In the genomic region with DNA sequence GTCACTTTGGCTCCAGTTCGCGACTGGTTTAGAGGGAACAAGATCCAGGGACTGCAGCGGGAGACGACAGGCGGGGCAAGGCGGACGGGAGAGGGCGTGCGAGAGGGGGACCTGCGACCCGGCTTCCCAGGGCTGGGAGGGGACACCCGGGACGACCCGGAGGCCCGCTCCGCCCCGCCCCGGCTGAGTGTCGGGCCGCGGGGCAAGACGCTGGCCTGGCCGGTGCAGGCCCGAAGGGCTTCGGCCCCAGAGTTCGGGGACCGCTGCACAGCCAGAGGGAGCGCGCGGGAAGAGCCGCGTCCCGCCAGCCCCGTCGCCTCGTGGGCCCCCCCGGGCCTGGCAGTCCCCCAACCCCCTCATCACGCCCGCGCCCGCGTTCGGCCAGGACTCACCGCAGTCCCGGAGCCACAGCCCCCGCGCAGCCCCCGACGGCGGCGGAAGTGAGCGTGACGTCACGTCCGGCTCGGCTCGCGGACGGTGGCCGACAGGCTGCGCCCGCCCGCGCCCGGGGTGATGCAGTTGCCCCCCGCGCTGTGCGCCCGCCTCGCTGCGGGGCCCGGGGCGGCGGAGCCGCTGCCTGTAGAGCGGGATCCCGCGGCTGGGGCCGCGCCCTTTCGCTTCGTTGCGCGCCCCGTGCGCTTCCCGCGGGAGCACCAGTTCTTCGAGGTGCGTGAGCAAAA, we compare ENCODE assay signal across 1 cellular context.
TF ChIP-seq lines count a peak whose summit lies in the region.

A gene with protein sequence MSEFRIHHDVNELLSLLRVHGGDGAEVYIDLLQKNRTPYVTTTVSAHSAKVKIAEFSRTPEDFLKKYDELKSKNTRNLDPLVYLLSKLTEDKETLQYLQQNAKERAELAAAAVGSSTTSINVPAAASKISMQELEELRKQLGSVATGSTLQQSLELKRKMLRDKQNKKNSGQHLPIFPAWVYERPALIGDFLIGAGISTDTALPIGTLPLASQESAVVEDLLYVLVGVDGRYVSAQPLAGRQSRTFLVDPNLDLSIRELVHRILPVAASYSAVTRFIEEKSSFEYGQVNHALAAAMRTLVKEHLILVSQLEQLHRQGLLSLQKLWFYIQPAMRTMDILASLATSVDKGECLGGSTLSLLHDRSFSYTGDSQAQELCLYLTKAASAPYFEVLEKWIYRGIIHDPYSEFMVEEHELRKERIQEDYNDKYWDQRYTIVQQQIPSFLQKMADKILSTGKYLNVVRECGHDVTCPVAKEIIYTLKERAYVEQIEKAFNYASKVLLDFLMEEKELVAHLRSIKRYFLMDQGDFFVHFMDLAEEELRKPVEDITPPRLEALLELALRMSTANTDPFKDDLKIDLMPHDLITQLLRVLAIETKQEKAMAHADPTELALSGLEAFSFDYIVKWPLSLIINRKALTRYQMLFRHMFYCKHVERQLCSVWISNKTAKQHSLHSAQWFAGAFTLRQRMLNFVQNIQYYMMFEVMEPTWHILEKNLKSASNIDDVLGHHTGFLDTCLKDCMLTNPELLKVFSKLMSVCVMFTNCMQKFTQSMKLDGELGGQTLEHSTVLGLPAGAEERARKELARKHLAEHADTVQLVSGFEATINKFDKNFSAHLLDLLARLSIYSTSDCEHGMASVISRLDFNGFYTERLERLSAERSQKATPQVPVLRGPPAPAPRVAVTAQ (minus strand): TSS at position 442 of the 680 bp plus-strand sequence. CDS start 5,931 bp downstream, outside the sequence.
TSS of gene ZNF511 (plus strand) at position 484 of the 680 bp plus-strand sequence. CDS start at position 514, 30 bp downstream.

TF ChIP-seq in GM12878, 131 proteins besides CTCF, POLR2A, EP300 and RAD21 (continues in another document):
- TF ChIP-seq, protein P1, sequence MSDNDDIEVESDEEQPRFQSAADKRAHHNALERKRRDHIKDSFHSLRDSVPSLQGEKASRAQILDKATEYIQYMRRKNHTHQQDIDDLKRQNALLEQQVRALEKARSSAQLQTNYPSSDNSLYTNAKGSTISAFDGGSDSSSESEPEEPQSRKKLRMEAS (IDR thresholded peaks at IDR 0.05; ENCODE audit: low read depth, low read length): peak; percentile 45; the same call in 1 of the 2 replicates
- TF ChIP-seq DPF2 (IDR thresholded peaks at IDR 0.05) (peak; percentile 90), LARP7 (IDR thresholded peaks at IDR 0.05) (peak; percentile 99), TBL1XR1 (IDR thresholded peaks at IDR 0.05; ENCODE audit: low read depth, low read length) (no peak; the same call in 1 of the 2 replicates), MYC (IDR thresholded peaks at IDR 0.05; ENCODE audit: insufficient read depth, insufficient read length, insufficient replicate concordance, low read length, severe bottlenecking) (no peak), ZNF274 (IDR thresholded peaks at IDR 0.05; ENCODE audit: insufficient read depth, insufficient read length) (no peak), CBX5 (IDR thresholded peaks at IDR 0.05; ENCODE audit: low read depth) (no peak), BHLHE40 (IDR thresholded peaks at IDR 0.05; ENCODE audit: borderline replicate concordance in 1 of 2, low read depth in 2 of 2, low read length in 1 of 2) (peak in 1 of 2 experiments; percentile 73; a peak in 2 of 4 replicates), CREM (IDR thresholded peaks at IDR 0.05; ENCODE audit: low read depth) (peak; percentile 91), NR2F1 (conservative IDR thresholded peaks at IDR 0.05) (peak; percentile 81), SP1 (IDR thresholded peaks at IDR 0.05; ENCODE audit: low read depth, low read length) (peak; percentile 51), TAF1 (IDR thresholded peaks at IDR 0.05; ENCODE audit: borderline replicate concordance, low read depth, low read length) (peak; percentile 52; the same call in 1 of the 2 replicates), HCFC1 (IDR thresholded peaks at IDR 0.05; ENCODE audit: low read length) (peak; percentile 70), TCF3 (IDR thresholded peaks at IDR 0.05; ENCODE audit: borderline replicate concordance, insufficient read depth, low read depth, low read length) (0 out of 2 replicates have a peak, but pooled peaks have one; percentile 46), SRF (IDR thresholded peaks at IDR 0.05; ENCODE audit: low read depth in 2 of 2, low read length in 2 of 2) (peak in 1 of 2 experiments; percentile 48; a peak in 1 of 4 replicates), ZSCAN29 (IDR thresholded peaks at IDR 0.05) (peak; percentile 79; the same call in 1 of the 2 replicates), E2F8 (IDR thresholded peaks at IDR 0.05; ENCODE audit: low read depth, partially characterized antibody) (no peak), HDGF (IDR thresholded peaks at IDR 0.05) (no peak), ZNF207 (IDR thresholded peaks at IDR 0.05; ENCODE audit: borderline replicate concordance) (peak; percentile 85; the same call in 1 of the 2 replicates), POLR2AphosphoS2 (IDR thresholded peaks at IDR 0.05; ENCODE audit: low read depth, low read length) (no peak), IKZF2 (IDR thresholded peaks at IDR 0.05) (no peak), SMARCA5 (IDR thresholded peaks at IDR 0.05) (peak; percentile 86), RFX5 (IDR thresholded peaks at IDR 0.05; ENCODE audit: low read depth, low read length) (no peak), SMAD1 (IDR thresholded peaks at IDR 0.05; ENCODE audit: low read depth, partially characterized antibody) (no peak), NR2C1 (IDR thresholded peaks at IDR 0.05) (peak; percentile 58), SIX5 (IDR thresholded peaks at IDR 0.05; ENCODE audit: low read depth, low read length, severe bottlenecking) (peak; percentile 37), ELK1 (IDR thresholded peaks at IDR 0.05; ENCODE audit: low read depth, low read length) (0 out of 2 replicates have a peak, but pooled peaks have one; percentile 41), ZNF24 (IDR thresholded peaks at IDR 0.05) (peak; percentile 70; the same call in 1 of the 2 replicates), WRNIP1 (IDR thresholded peaks at IDR 0.05; ENCODE audit: borderline replicate concordance, low read depth, low read length) (no peak), USF1 (IDR thresholded peaks at IDR 0.05; ENCODE audit: borderline replicate concordance, extremely low read length, insufficient read depth, low read depth, low read length) (no peak), SIN3A (IDR thresholded peaks at IDR 0.05; ENCODE audit: low read depth, low read length) (peak; percentile 48; the same call in 1 of the 2 replicates), HDAC2 (IDR thresholded peaks at IDR 0.05) (no peak), MLLT1 (IDR thresholded peaks at IDR 0.05) (no peak), NFYA (IDR thresholded peaks at IDR 0.05; ENCODE audit: borderline replicate concordance, low read depth, low read length) (no peak), CREB1 (IDR thresholded peaks at IDR 0.05; ENCODE audit: low read depth) (peak; percentile 85), TARDBP (IDR thresholded peaks at IDR 0.05; ENCODE audit: borderline replicate concordance) (no peak), ASH2L (IDR thresholded peaks at IDR 0.05; ENCODE audit: borderline replicate concordance, low read depth) (peak; percentile 78; the same call in 1 of the 2 replicates)
- TF ChIP-seq, protein P2, sequence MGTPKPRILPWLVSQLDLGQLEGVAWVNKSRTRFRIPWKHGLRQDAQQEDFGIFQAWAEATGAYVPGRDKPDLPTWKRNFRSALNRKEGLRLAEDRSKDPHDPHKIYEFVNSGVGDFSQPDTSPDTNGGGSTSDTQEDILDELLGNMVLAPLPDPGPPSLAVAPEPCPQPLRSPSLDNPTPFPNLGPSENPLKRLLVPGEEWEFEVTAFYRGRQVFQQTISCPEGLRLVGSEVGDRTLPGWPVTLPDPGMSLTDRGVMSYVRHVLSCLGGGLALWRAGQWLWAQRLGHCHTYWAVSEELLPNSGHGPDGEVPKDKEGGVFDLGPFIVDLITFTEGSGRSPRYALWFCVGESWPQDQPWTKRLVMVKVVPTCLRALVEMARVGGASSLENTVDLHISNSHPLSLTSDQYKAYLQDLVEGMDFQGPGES (IDR thresholded peaks at IDR 0.05): no peak
- TF ChIP-seq, protein P3, sequence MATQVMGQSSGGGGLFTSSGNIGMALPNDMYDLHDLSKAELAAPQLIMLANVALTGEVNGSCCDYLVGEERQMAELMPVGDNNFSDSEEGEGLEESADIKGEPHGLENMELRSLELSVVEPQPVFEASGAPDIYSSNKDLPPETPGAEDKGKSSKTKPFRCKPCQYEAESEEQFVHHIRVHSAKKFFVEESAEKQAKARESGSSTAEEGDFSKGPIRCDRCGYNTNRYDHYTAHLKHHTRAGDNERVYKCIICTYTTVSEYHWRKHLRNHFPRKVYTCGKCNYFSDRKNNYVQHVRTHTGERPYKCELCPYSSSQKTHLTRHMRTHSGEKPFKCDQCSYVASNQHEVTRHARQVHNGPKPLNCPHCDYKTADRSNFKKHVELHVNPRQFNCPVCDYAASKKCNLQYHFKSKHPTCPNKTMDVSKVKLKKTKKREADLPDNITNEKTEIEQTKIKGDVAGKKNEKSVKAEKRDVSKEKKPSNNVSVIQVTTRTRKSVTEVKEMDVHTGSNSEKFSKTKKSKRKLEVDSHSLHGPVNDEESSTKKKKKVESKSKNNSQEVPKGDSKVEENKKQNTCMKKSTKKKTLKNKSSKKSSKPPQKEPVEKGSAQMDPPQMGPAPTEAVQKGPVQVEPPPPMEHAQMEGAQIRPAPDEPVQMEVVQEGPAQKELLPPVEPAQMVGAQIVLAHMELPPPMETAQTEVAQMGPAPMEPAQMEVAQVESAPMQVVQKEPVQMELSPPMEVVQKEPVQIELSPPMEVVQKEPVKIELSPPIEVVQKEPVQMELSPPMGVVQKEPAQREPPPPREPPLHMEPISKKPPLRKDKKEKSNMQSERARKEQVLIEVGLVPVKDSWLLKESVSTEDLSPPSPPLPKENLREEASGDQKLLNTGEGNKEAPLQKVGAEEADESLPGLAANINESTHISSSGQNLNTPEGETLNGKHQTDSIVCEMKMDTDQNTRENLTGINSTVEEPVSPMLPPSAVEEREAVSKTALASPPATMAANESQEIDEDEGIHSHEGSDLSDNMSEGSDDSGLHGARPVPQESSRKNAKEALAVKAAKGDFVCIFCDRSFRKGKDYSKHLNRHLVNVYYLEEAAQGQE (IDR thresholded peaks at IDR 0.05; ENCODE audit: low read depth, low read length): 0 out of 2 replicates have a peak, but pooled peaks have one; percentile 10
- TF ChIP-seq, protein P4, sequence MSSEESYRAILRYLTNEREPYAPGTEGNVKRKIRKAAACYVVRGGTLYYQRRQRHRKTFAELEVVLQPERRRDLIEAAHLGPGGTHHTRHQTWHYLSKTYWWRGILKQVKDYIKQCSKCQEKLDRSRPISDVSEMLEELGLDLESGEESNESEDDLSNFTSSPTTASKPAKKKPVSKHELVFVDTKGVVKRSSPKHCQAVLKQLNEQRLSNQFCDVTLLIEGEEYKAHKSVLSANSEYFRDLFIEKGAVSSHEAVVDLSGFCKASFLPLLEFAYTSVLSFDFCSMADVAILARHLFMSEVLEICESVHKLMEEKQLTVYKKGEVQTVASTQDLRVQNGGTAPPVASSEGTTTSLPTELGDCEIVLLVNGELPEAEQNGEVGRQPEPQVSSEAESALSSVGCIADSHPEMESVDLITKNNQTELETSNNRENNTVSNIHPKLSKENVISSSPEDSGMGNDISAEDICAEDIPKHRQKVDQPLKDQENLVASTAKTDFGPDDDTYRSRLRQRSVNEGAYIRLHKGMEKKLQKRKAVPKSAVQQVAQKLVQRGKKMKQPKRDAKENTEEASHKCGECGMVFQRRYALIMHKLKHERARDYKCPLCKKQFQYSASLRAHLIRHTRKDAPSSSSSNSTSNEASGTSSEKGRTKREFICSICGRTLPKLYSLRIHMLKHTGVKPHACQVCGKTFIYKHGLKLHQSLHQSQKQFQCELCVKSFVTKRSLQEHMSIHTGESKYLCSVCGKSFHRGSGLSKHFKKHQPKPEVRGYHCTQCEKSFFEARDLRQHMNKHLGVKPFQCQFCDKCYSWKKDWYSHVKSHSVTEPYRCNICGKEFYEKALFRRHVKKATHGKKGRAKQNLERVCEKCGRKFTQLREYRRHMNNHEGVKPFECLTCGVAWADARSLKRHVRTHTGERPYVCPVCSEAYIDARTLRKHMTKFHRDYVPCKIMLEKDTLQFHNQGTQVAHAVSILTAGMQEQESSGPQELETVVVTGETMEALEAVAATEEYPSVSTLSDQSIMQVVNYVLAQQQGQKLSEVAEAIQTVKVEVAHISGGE (CRISPR knock-in tag; IDR thresholded peaks at IDR 0.05): peak; percentile 36; the same call in 1 of the 2 replicates
